Comparison of ENCODE assay signal across 8 cellular contexts in genomic region chr21:44874240-44874496, GRCh38. TPM values are rescaled to one million over a fixed set of nuclear protein-coding genes. Genes with fewer than 3 reads are reported as not detected.
DNase-seq lines count a peak whose midpoint lies in the region; ATAC-seq lines count a peak whose summit lies in the region.

No MANE protein-coding gene starts in this region.

- peak overlapping the region; percentile 94 for H3K27ac Mint-ChIP-seq in activated CD4-positive, alpha-beta T cell treated with anti-CD3 and anti-CD28 coated beads, Interleukin-2, amount 10 ng/mL, durations not matched to agents 7 days and 5 days

- peaks cover 3% of the 10 kb centered on the region for H3K27me3 Mint-ChIP-seq in activated CD4-positive, alpha-beta T cell treated with anti-CD3 and anti-CD28 coated beads, Interleukin-2, amount 10 ng/mL, durations not matched to agents 7 days and 5 days

- H3K9me3 Mint-ChIP-seq in activated CD4-positive, alpha-beta T cell treated with anti-CD3 and anti-CD28 coated beads, Interleukin-2, amount 10 ng/mL, durations not matched to agents 7 days and 5 days: no peaks in the 10 kb centered on the region

- no peak for DNase-seq in activated CD4-positive, alpha-beta T cell treated with anti-CD3 and anti-CD28 coated beads, Interleukin-2, amount 10 ng/mL, durations not matched to agents 7 days and 5 days
- no peak for DNase-seq in activated CD4-positive, alpha-beta T cell treated with anti-CD3 and anti-CD28 coated beads, Interleukin-2, amount 50 U/mL, for 1 hour
- DNase-seq in SW480 (ENCODE audit: low spot score) (peak; percentile 38), foreskin melanocyte (peak; percentile 59), mucosa of gallbladder (ENCODE audit: low spot score) (no peak)

- peak overlapping the region; percentile 87 for H3K4me3 Mint-ChIP-seq in activated CD4-positive, alpha-beta T cell treated with anti-CD3 and anti-CD28 coated beads, Interleukin-2, amount 10 ng/mL, durations not matched to agents 7 days and 5 days

- peak overlapping the region; percentile 80 to 97 (median 91) for H3K27ac ChIP-seq in skin epidermis

- H3K36me3 Mint-ChIP-seq in activated CD4-positive, alpha-beta T cell treated with anti-CD3 and anti-CD28 coated beads, Interleukin-2, amount 10 ng/mL, durations not matched to agents 7 days and 5 days (ENCODE audit: low read depth): peaks cover 3% of the 10 kb centered on the region

- no peak for ATAC-seq in GM21447 (IDR thresholded peaks at IDR 0.05; ENCODE audit: unreplicated experiment)
- ATAC-seq in HG02870 (IDR thresholded peaks at IDR 0.05; ENCODE audit: unreplicated experiment): no peak

- H3K4me3 ChIP-seq in skin epidermis: peak overlapping the region; percentile 62 to 97 (median 92)

- CTCF ChIA-PET in activated CD4-positive, alpha-beta T cell treated with anti-CD3 and anti-CD28 coated beads, Interleukin-2, amount 10 ng/mL, durations not matched to agents 7 days and 5 days (lab: Charles Lee): interaction anchor here (1.1 to 3.5 kb wide), 3 partner anchors 7 to 73 kb away, joined by 5 to 10 read pairs (median 9); partner anchors contain the start of gene UBE2G2

- POLR2A ChIA-PET in activated CD4-positive, alpha-beta T cell treated with anti-CD3 and anti-CD28 coated beads, Interleukin-2, amount 10 ng/mL, durations not matched to agents 7 days and 5 days (lab: Charles Lee): interaction anchor here (0.7 to 1.1 kb wide), 3 partner anchors 45 to 163 kb away, joined by 3 to 6 read pairs (median 5); no protein-coding TSS in a partner anchor

- peaks cover 54% of the 10 kb centered on the region for H3K4me1 Mint-ChIP-seq in activated CD4-positive, alpha-beta T cell treated with anti-CD3 and anti-CD28 coated beads, Interleukin-2, amount 10 ng/mL, durations not matched to agents 7 days and 5 days

RNA-seq across cellular contexts. Expression of gene PTTG1IP, which starts 0.7 kb away (rescaled TPM):
- 10 to 100 TPM; 70.2 to 79.9 TPM for total RNA-seq in activated CD4-positive, alpha-beta T cell treated with anti-CD3 and anti-CD28 coated beads, Interleukin-2, amount 10 ng/mL, durations not matched to agents 7 days and 5 days
- total RNA-seq in mucosa of gallbladder: 295 TPM

RNA-seq across cellular contexts. Expression of gene ITGB2, which starts 46.5 kb away (rescaled TPM):
- 100 to 1,000 TPM; 439 to 500 TPM for total RNA-seq in activated CD4-positive, alpha-beta T cell treated with anti-CD3 and anti-CD28 coated beads, Interleukin-2, amount 10 ng/mL, durations not matched to agents 7 days and 5 days
- total RNA-seq in mucosa of gallbladder: 84.5 TPM

RNA-seq across cellular contexts. Expression of gene SUMO3, which starts 56.3 kb away (rescaled TPM):
- total RNA-seq in activated CD4-positive, alpha-beta T cell treated with anti-CD3 and anti-CD28 coated beads, Interleukin-2, amount 10 ng/mL, durations not matched to agents 7 days and 5 days: 10 to 100 TPM; 91.1 to 97.9 TPM
- 70.5 TPM for total RNA-seq in mucosa of gallbladder

Comparison
In these comparisons a context has a peak if more than half of its experiments do, and no peak if none do; other contexts are left out.
1. DNase-seq: peak in SW480 (single experiment) and foreskin melanocyte (single experiment); none in activated CD4-positive, alpha-beta T cell treated with anti-CD3 and anti-CD28 coated beads, Interleukin-2, amount 10 ng/mL, durations not matched to agents 7 days and 5 days (single experiment), activated CD4-positive, alpha-beta T cell treated with anti-CD3 and anti-CD28 coated beads, Interleukin-2, amount 50 U/mL, for 1 hour (single experiment) and mucosa of gallbladder (single experiment).